In genomic region chr6:26537846-26538571, GRCh38 we compare ENCODE assay signal across 8 cellular contexts. TPM values are rescaled to one million over a fixed set of nuclear protein-coding genes. Genes with fewer than 3 reads are reported as not detected.
DNase-seq lines count a peak whose midpoint lies in the region; ATAC-seq and TF ChIP-seq lines count a peak whose summit lies in the region.

Gene HMGN4 (plus strand): TSS chr6:26538366. CDS start chr6:26545207, 6,841 bp downstream.

- H3K4me3 ChIP-seq in esophagus (ENCODE audit: low read depth in 1 of 2, low read length in 2 of 2) = peak within 1 kb of the TSS; percentile 79 to 85
- H3K4me3 ChIP-seq in muscle layer of duodenum (ENCODE audit: low read depth in 1 of 2, low read length in 2 of 2) = peak within 1 kb of the TSS; percentile 84 to 89

- ATAC-seq in GM21717 (IDR thresholded peaks at IDR 0.05; ENCODE audit: unreplicated experiment) = peak; percentile 54
- peak; percentile 77 for ATAC-seq in stimulated activated effector memory CD8-positive, alpha-beta T cell treated with anti-CD3 and anti-CD28 coated beads, Interleukin-12 subunit alpha, Interleukin-12 subunit beta, amount 100 ng/mL, for 72 hours

- H3K27me3 ChIP-seq in esophagus (ENCODE audit: control insufficient read depth in 1 of 2, insufficient read depth in 2 of 2, low read length in 2 of 2) = no peaks in the 10 kb centered on the region
- no peaks in the 10 kb centered on the region for H3K27me3 ChIP-seq in muscle layer of duodenum (ENCODE audit: low read depth, low read length)

- H3K27ac ChIP-seq in esophagus (ENCODE audit: low read depth in 2 of 2, low read length in 1 of 2) = peak within 1 kb of the TSS; percentile 85 to 98
- peak within 1 kb of the TSS; percentile 92 for H3K27ac ChIP-seq in muscle layer of duodenum (ENCODE audit: low read length)

- H3K9me3 ChIP-seq in esophagus (ENCODE audit: control insufficient read depth in 2 of 2, insufficient read depth in 1 of 2, low read depth in 1 of 2, low read length in 1 of 2) = no peaks in the 10 kb centered on the region
- H3K9me3 ChIP-seq in muscle layer of duodenum (ENCODE audit: control insufficient read depth in 1 of 2, low read length in 2 of 2) = no peaks in the 10 kb centered on the region

- DNase-seq in DMS153 (lab: John Stamatoyannopoulos, UW) (peak; percentile 81), KG1 (lab: John Stamatoyannopoulos, UW) (peak; percentile 95)
- DNase-seq in activated T-cell treated with anti-CD3 and anti-CD28 coated beads, Interleukin-2, amount 50 U/mL, for 1 hour = peak; percentile 80
- peak; percentile 70 to 92 for DNase-seq in stimulated activated effector memory CD8-positive, alpha-beta T cell treated with anti-CD3 and anti-CD28 coated beads, Interleukin-12 subunit alpha, Interleukin-12 subunit beta, amount 100 ng/mL, for 72 hours (ENCODE audit: low spot score in 2 of 2)

- H3K9me3 Mint-ChIP-seq in stimulated activated effector memory CD8-positive, alpha-beta T cell treated with anti-CD3 and anti-CD28 coated beads, Interleukin-12 subunit alpha, Interleukin-12 subunit beta, amount 100 ng/mL, for 72 hours = no peaks in the 10 kb centered on the region

- H3K4me3 Mint-ChIP-seq in stimulated activated effector memory CD8-positive, alpha-beta T cell treated with anti-CD3 and anti-CD28 coated beads, Interleukin-12 subunit alpha, Interleukin-12 subunit beta, amount 100 ng/mL, for 72 hours = peak within 1 kb of the TSS; percentile 82

- H3K27ac Mint-ChIP-seq in stimulated activated effector memory CD8-positive, alpha-beta T cell treated with anti-CD3 and anti-CD28 coated beads, Interleukin-12 subunit alpha, Interleukin-12 subunit beta, amount 100 ng/mL, for 72 hours = peak within 1 kb of the TSS; percentile 98

- H3K4me1 ChIP-seq in esophagus (ENCODE audit: control insufficient read depth in 2 of 2, insufficient read depth in 2 of 2, low read length in 1 of 2) = peaks cover 0 to 2% of the 10 kb centered on the region in 2 donors
- H3K4me1 ChIP-seq in muscle layer of duodenum (ENCODE audit: control insufficient read depth in 1 of 2, insufficient read depth in 2 of 2, low read length in 2 of 2) = peaks cover 0 to 22% of the 10 kb centered on the region in 2 donors

- H3K4me1 Mint-ChIP-seq in stimulated activated effector memory CD8-positive, alpha-beta T cell treated with anti-CD3 and anti-CD28 coated beads, Interleukin-12 subunit alpha, Interleukin-12 subunit beta, amount 100 ng/mL, for 72 hours = peaks cover 53% of the 10 kb centered on the region

- H3K36me3 Mint-ChIP-seq in stimulated activated effector memory CD8-positive, alpha-beta T cell treated with anti-CD3 and anti-CD28 coated beads, Interleukin-12 subunit alpha, Interleukin-12 subunit beta, amount 100 ng/mL, for 72 hours = peaks cover 75% of the 10 kb centered on the region

- 0 to 1% methylated on average over 49 of the region's 49 CpGs for WGBS in esophagus, 2 donors

- no peaks in the 10 kb centered on the region for H3K36me3 ChIP-seq in esophagus (ENCODE audit: control insufficient read depth in 2 of 2, insufficient read depth in 2 of 2, low read length in 1 of 2)
- H3K36me3 ChIP-seq in muscle layer of duodenum (ENCODE audit: control insufficient read depth in 1 of 2, insufficient read depth in 2 of 2, low read length in 2 of 2) = peaks cover 4 to 5% of the 10 kb centered on the region in 2 donors

TF ChIP-seq in PFSK-1, 5 proteins besides CTCF, POLR2A, EP300 and RAD21:
- TF ChIP-seq SIN3A (IDR thresholded peaks at IDR 0.05; ENCODE audit: borderline replicate concordance, insufficient read depth, low read length) (peak; percentile 57; the same call in 1 of the 2 replicates), FOXP2 (optimal IDR thresholded peaks at IDR 0.05; ENCODE audit: borderline replicate concordance, extremely low read depth, extremely low read length, insufficient read depth) (no peak), REST (IDR thresholded peaks at IDR 0.05; ENCODE audit: insufficient read depth in 1 of 2, low read depth in 2 of 2, low read length in 2 of 2) (no peak), POLR2AphosphoS5 (IDR thresholded peaks at IDR 0.05; ENCODE audit: low read depth, low read length) (peak; percentile 60), TAF1 (IDR thresholded peaks at IDR 0.05; ENCODE audit: borderline replicate concordance, insufficient read depth, low read length) (no peak)
TF ChIP-seq in PFSK-1: peak in this region for 2.

RNA-seq across cellular contexts. Expression of gene HMGN4, which starts in this region (rescaled TPM):
- 50.1 TPM for polyA plus RNA-seq in PFSK-1 (2012; ENCODE audit: insufficient read length, low read depth)
- polyA plus RNA-seq in esophagus = 10 to 100 TPM in 1 of 2 donors, 1 to 10 TPM in 1; 6.4 to 27.5 TPM

Comparison
In these comparisons a context has a peak if more than half of its experiments do, and no peak if none do; other contexts are left out.
1. Peak in every context shown above with its lines: DNase-seq, ATAC-seq, H3K4me3 ChIP-seq and H3K27ac ChIP-seq.